In the genomic region with DNA sequence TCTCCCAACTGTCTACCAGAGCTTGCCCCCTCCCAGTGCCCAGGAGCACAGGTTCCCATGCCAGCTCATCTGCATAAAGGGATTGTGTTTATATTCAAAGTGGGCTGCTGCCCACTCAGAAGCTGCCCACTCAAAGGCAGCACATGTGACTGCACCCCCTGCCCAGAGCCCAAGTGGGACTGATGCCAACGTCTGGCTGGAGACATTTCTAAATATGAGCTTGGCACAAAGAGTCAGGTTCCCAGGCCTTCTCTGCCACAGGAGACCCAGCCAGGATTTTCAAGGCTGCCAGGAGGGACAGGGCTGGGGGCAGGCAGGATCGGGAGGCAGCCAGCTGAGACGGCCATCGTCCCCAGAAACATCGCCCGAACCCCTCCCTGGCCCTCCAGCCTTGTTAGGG, we compare ENCODE assay signal across 14 cellular contexts.
DNase-seq lines count a peak whose midpoint lies in the region; FAIRE-seq and TF ChIP-seq lines count a peak whose summit lies in the region.
"Had no signal": no experiment of that assay in that cellular context is flagged by ENCODE, and none has a peak within 500 bp of the region (broad histone marks: within the 10 kb centered on the region; RNA-seq: fewer than 3 reads in every experiment).

No MANE protein-coding gene starts in this region.

- TF ChIP-seq CTCF in cardiac muscle cell (IDR thresholded peaks at IDR 0.05; ENCODE audit: low read depth, low read length) (no peak), astrocyte (IDR thresholded peaks at IDR 0.05; ENCODE audit: insufficient read depth, low read depth, low read length) (no peak), vagina (IDR thresholded peaks at IDR 0.05) (no peak), BE2C (IDR thresholded peaks at IDR 0.05; ENCODE audit: low read depth, low read length) (no peak)

- H4K20me1 ChIP-seq in astrocyte (ENCODE audit: insufficient read depth, low read length): no peaks in the 10 kb centered on the region

- no peak for TF ChIP-seq POLR2A in vagina (IDR thresholded peaks at IDR 0.05)

- DNase-seq in cardiac muscle cell (ENCODE audit: low read depth in 1 of 2, low spot score in 1 of 2): no peak
- DNase-seq in cardiac septum (ENCODE audit: low spot score): no peak
- DNase-seq in astrocyte (ENCODE audit: low read depth): no peak
- DNase-seq in midbrain (lab: John Stamatoyannopoulos, UW): peak; percentile 73
- DNase-seq in vagina (ENCODE audit: extremely low spot score in 2 of 2): no peak
- no peak for DNase-seq in HCEC 1CT
- no peak for DNase-seq in NCI-H1048 (lab: John Stamatoyannopoulos, UW)
- DNase-seq in BE2C: no peak
- DNase-seq: activated T-cell treated with anti-CD3 and anti-CD28 coated beads, Interleukin-2, amount 50 U/mL, for 48 hours; stimulated activated CD4-positive, alpha-beta T cell treated with anti-CD3 and anti-CD28 coated beads, Interleukin-15, amount 100 ng/mL, for 24 hours; uterus had no signal

- H3K27me3 ChIP-seq in cardiac muscle cell: no peaks in the 10 kb centered on the region
- peaks cover 13% of the 10 kb centered on the region for H3K27me3 ChIP-seq in astrocyte (ENCODE audit: insufficient read depth, low read length)
- H3K27me3 ChIP-seq in vagina: no peaks in the 10 kb centered on the region
- H3K27me3 ChIP-seq in BE2C: no peaks in the 10 kb centered on the region
- H3K27me3 ChIP-seq: uterus had no signal

- no peak overlapping the region for H3K4me3 Mint-ChIP-seq in astrocyte (ENCODE audit: unreplicated experiment)

- H3K4me3 ChIP-seq in cardiac muscle cell: no peak overlapping the region
- no peak overlapping the region for H3K4me3 ChIP-seq in astrocyte (ENCODE audit: insufficient read depth, low read depth, low read length)
- H3K4me3 ChIP-seq in vagina: no peak overlapping the region
- H3K4me3 ChIP-seq in BE2C (ENCODE audit: low read depth, low read length): no peak overlapping the region
- H3K4me3 ChIP-seq: lung, uterus had no signal

- H3K36me3 ChIP-seq in cardiac muscle cell (no peaks in the 10 kb centered on the region), astrocyte (ENCODE audit: insufficient read depth, low read length) (no peaks in the 10 kb centered on the region), vagina (no peaks in the 10 kb centered on the region), BE2C (no peaks in the 10 kb centered on the region)
- H3K36me3 ChIP-seq: uterus had no signal

- H3K4me2 ChIP-seq in astrocyte (ENCODE audit: low read length): no peak overlapping the region

- intact Hi-C loops in cardiac septum (cut with DNase I) (loop anchor here (5.0 kb wide), 3 partner anchors 45 to 305 kb away; no protein-coding TSS in a partner anchor), vagina (cut with DNase I) (no loop called here)

- H2AFZ ChIP-seq in astrocyte (ENCODE audit: low read depth, low read length): peak overlapping the region; percentile 52

- no peak overlapping the region for H3K27ac Mint-ChIP-seq in astrocyte (ENCODE audit: unreplicated experiment)

- no peaks in the 10 kb centered on the region for H3K79me2 ChIP-seq in astrocyte (ENCODE audit: insufficient read depth, low read length)

- no peak for FAIRE-seq in astrocyte (lab: Jason Lieb, UNC)
- FAIRE-seq: endothelial cell of umbilical vein, H1 had no signal

- peaks cover 33% of the 10 kb centered on the region for H3K27me3 Mint-ChIP-seq in astrocyte (ENCODE audit: low read depth, unreplicated experiment)

- H3K9me3 ChIP-seq in cardiac muscle cell (ENCODE audit: low read depth) (no peaks in the 10 kb centered on the region), astrocyte (ENCODE audit: insufficient read depth, low read depth, low read length) (no peaks in the 10 kb centered on the region), vagina (no peaks in the 10 kb centered on the region), BE2C (no peaks in the 10 kb centered on the region)
- H3K9me3 ChIP-seq: uterus had no signal

- H3K4me1 Mint-ChIP-seq in astrocyte (ENCODE audit: low read depth, unreplicated experiment): peaks cover 2% of the 10 kb centered on the region

- H3K27ac ChIP-seq in cardiac muscle cell (peak overlapping the region; percentile 62), astrocyte (ENCODE audit: low read depth, low read length) (no peak overlapping the region), vagina (no peak overlapping the region)
- H3K27ac ChIP-seq: uterus had no signal

- no peak overlapping the region for H3K9ac ChIP-seq in astrocyte (ENCODE audit: low read length)

- H3K36me3 Mint-ChIP-seq in astrocyte (ENCODE audit: low read depth, unreplicated experiment): no peaks in the 10 kb centered on the region

- H3K9me3 Mint-ChIP-seq in astrocyte (ENCODE audit: unreplicated experiment): peaks cover 3% of the 10 kb centered on the region

- H3K4me1 ChIP-seq in cardiac muscle cell (ENCODE audit: low read depth) (peaks cover 54% of the 10 kb centered on the region), astrocyte (ENCODE audit: insufficient read depth, low read length) (no peaks in the 10 kb centered on the region), vagina (no peaks in the 10 kb centered on the region), BE2C (no peaks in the 10 kb centered on the region)
- H3K4me1 ChIP-seq: uterus had no signal
